15 cellular contexts compared by ENCODE assay signal in the genomic region with DNA sequence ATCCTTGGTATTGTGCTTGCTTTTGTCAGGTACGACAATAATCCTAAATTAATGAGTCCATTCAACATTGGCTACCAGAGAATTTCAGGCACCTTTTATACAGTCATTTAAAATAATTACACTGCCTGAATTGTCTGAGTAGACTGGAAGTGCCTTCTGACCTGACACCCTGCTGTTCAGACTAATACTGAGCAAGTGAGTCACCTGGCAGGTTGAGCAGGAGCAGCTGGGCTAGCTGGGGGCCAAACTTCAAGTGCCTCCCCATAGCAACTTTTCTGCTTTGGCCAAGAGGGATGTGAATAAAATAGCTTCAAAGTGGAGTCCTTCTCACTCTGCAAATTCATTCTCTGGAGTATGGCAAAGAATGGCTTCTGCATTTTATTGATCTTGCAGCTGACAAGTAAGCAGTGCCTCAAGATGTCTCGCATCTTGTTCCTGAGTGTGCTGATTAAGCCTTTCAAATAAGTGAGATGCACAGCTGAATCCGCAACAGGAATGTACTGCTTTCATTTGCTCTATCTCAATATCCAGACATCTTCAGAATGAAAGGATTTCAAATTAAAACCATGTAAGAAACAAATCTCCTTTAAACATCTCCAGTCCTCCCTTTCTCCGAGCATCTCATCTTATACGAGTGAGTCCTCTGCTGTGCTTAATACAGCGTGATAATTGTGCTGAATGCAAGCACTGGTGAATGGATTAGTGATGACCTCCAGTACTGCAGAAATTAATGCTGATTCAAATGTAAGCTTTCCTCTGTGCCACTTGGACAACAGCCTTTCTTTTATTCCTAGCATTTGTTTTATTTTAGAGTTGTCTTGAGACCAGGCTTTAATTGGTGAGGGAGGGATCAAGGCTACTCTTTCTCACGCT.
DNase-seq lines count a peak whose midpoint lies in the region; ATAC-seq, FAIRE-seq and TF ChIP-seq lines count a peak whose summit lies in the region.
"Had no signal": no experiment of that assay in that cellular context is flagged by ENCODE, and none has a peak within 500 bp of the region (broad histone marks: within the 10 kb centered on the region; RNA-seq: fewer than 3 reads in every experiment).

No MANE protein-coding gene starts in this region.

- H3K18ac ChIP-seq in H1 (ENCODE audit: extremely low read depth, low read length), result no peak overlapping the region

- no peak for TF ChIP-seq CTCF in H1 (IDR thresholded peaks at IDR 0.05; ENCODE audit: control extremely low read depth in 1 of 3, insufficient read depth in 1 of 3, low read depth in 1 of 3, low read length in 3 of 3)
- no peak for TF ChIP-seq CTCF in esophagus muscularis mucosa (IDR thresholded peaks at IDR 0.05)

- no peak overlapping the region for H4K8ac ChIP-seq in H1 (ENCODE audit: extremely low read depth, insufficient read depth, low read length)

- no peak overlapping the region for H3K23ac ChIP-seq in H1 (ENCODE audit: insufficient read length)

- no peak overlapping the region for H2BK20ac ChIP-seq in H1 (ENCODE audit: low read length)

- no peak overlapping the region for H3K4me3 ChIP-seq in H1 (ENCODE audit: extremely low read depth in 1 of 4, insufficient read depth in 2 of 4, low read depth in 3 of 4, low read length in 4 of 4)
- H3K4me3 ChIP-seq in CD8-positive, alpha-beta memory T cell (ENCODE audit: low read length), result no peak overlapping the region
- no peak overlapping the region for H3K4me3 ChIP-seq in esophagus muscularis mucosa
- H3K4me3 ChIP-seq: A549, PC-9 had no signal

- WGBS in H1 (ENCODE audit: extremely low coverage in 1 of 2, insufficient coverage in 1 of 2, insufficient read length in 1 of 2, insufficient replicate concordance in 2 of 2, low coverage in 1 of 2, low lambda C conversion rate in 2 of 2, missing lambda C conversion rate in 1 of 2), 2 experiments, result 81% methylated on average over 7 of the region's 7 CpGs; no CpG with 5 or more reads in 1 of the 2 experiments
- WGBS in esophagus muscularis mucosa, result 83% methylated on average over 7 of the region's 7 CpGs

- DNase-seq in NCI-H2107 treated with DMSO at 0.1 percent for 48 hours (lab: John Stamatoyannopoulos, UW; ENCODE audit: unreplicated experiment), result peak; percentile 84
- no peak for DNase-seq in NCI-H2107 (lab: John Stamatoyannopoulos, UW)
- DNase-seq in NCI-H510A treated with DMSO at 0.1 percent for 48 hours (lab: John Stamatoyannopoulos, UW), result peak; percentile 55
- peak; percentile 45 to 51 for DNase-seq in H1 (ENCODE audit: low read depth in 1 of 2, low spot score in 2 of 2)
- peak; percentile 69 for DNase-seq in pons (ENCODE audit: low spot score)
- DNase-seq in CD8-positive, alpha-beta memory T cell, result no peak
- DNase-seq in esophagus muscularis mucosa (ENCODE audit: extremely low spot score), result no peak
- DNase-seq: aorta, left cardiac atrium had no signal

- no peak for TF ChIP-seq EP300 in H1 (IDR thresholded peaks at IDR 0.05; ENCODE audit: borderline replicate concordance in 1 of 2, low read depth in 2 of 2, low read length in 2 of 2)
- no peak for TF ChIP-seq EP300 in esophagus muscularis mucosa (IDR thresholded peaks at IDR 0.05)

- H3K4me3 Mint-ChIP-seq in CD8-positive, alpha-beta memory T cell, result no peak overlapping the region
- H3K4me3 Mint-ChIP-seq: stimulated activated naive CD8-positive, alpha-beta T cell treated with anti-CD3 and anti-CD28 coated beads, Interleukin-15, Interleukin-2, amounts not matched to agents 100 ng/mL and 50 ng/mL, for 24 hours had no signal

- H4K5ac ChIP-seq in H1 (ENCODE audit: insufficient read length, low read depth, low read length), result no peak overlapping the region

- H2BK12ac ChIP-seq in H1 (ENCODE audit: low read depth, low read length), result no peak overlapping the region

- peaks cover 0 to 6% (median 4%) of the 10 kb centered on the region in 5 donors for H3K9me3 Mint-ChIP-seq in CD8-positive, alpha-beta memory T cell
- H3K9me3 Mint-ChIP-seq: stimulated activated naive CD8-positive, alpha-beta T cell treated with anti-CD3 and anti-CD28 coated beads, Interleukin-15, Interleukin-2, amounts not matched to agents 100 ng/mL and 50 ng/mL, for 24 hours had no signal

- H3K79me1 ChIP-seq in H1 (ENCODE audit: low read depth, low read length), result no peaks in the 10 kb centered on the region

- H3K4me1 ChIP-seq in H1 (replicated peaks in 1 of 4; ENCODE audit: control insufficient read depth in 3 of 4, insufficient read depth in 4 of 4, low read length in 3 of 4), result peaks cover 0 to 11% (median 6%) of the 10 kb centered on the region in 4 experiments; a peak in 4 of 7 replicates
- H3K4me1 ChIP-seq in CD8-positive, alpha-beta memory T cell (ENCODE audit: insufficient read depth, low read length), result no peaks in the 10 kb centered on the region
- no peaks in the 10 kb centered on the region for H3K4me1 ChIP-seq in esophagus muscularis mucosa
- H3K4me1 ChIP-seq: A549 had no signal

- no peak overlapping the region for H3K56ac ChIP-seq in H1 (replicated peaks; ENCODE audit: insufficient read length, low read depth, low read length)

- H3K4me1 Mint-ChIP-seq in CD8-positive, alpha-beta memory T cell, result no peaks in the 10 kb centered on the region

- no peak overlapping the region for H4K91ac ChIP-seq in H1 (replicated peaks; ENCODE audit: insufficient read length, low read length)

- POLR2A ChIA-PET in H1 (lab: Charles Lee; ENCODE audit: partially characterized antibody), result no interaction called here
- POLR2A ChIA-PET in CD8-positive, alpha-beta memory T cell (lab: Charles Lee), result no interaction called here

- H3K23me2 ChIP-seq in H1 (ENCODE audit: low read depth, low read length), result no peaks in the 10 kb centered on the region

- H2BK120ac ChIP-seq in H1 (replicated peaks; ENCODE audit: low read depth, low read length), result no peak overlapping the region

- no peak overlapping the region for H3K4ac ChIP-seq in H1 (replicated peaks; ENCODE audit: insufficient read length, low read depth, low read length)

- intact Hi-C loops in esophagus muscularis mucosa (cut with DNase I), result no loop called here

- H2BK15ac ChIP-seq in H1 (ENCODE audit: low read length), result no peak overlapping the region

- no peak overlapping the region for H3K9ac ChIP-seq in H1 (replicated peaks in 1 of 4; ENCODE audit: extremely low read depth in 1 of 4, low read depth in 3 of 4, low read length in 3 of 4)

- H3K27me3 Mint-ChIP-seq in CD8-positive, alpha-beta memory T cell, result no peaks in the 10 kb centered on the region
- H3K27me3 Mint-ChIP-seq: stimulated activated naive CD8-positive, alpha-beta T cell treated with anti-CD3 and anti-CD28 coated beads, Interleukin-15, Interleukin-2, amounts not matched to agents 100 ng/mL and 50 ng/mL, for 24 hours had no signal

- H3K36me3 Mint-ChIP-seq in CD8-positive, alpha-beta memory T cell, result no peaks in the 10 kb centered on the region

- no peak for TF ChIP-seq POLR2A in H1 (IDR thresholded peaks at IDR 0.05; ENCODE audit: control extremely low read depth in 1 of 2, low read depth in 2 of 2, low read length in 2 of 2)
- TF ChIP-seq POLR2A in esophagus muscularis mucosa (IDR thresholded peaks at IDR 0.05; ENCODE audit: low read depth), result no peak

- H3K36me3 ChIP-seq in H1 (ENCODE audit: control insufficient read depth in 2 of 4, insufficient read depth in 4 of 4, low read length in 3 of 4), result no peaks in the 10 kb centered on the region
- no peaks in the 10 kb centered on the region for H3K36me3 ChIP-seq in CD8-positive, alpha-beta memory T cell (ENCODE audit: insufficient read depth, low read length)
- H3K36me3 ChIP-seq in esophagus muscularis mucosa, result no peaks in the 10 kb centered on the region
- H3K36me3 ChIP-seq: neutrophil had no signal

- H4K20me1 ChIP-seq in H1 (replicated peaks in 1 of 2; ENCODE audit: control insufficient read depth in 1 of 2, insufficient read depth in 2 of 2, low read length in 2 of 2), result no peaks in the 10 kb centered on the region

- H3K79me2 ChIP-seq in H1 (ENCODE audit: control insufficient read depth in 1 of 2, insufficient read depth in 2 of 2, low read length in 2 of 2), result no peaks in the 10 kb centered on the region

- H3K27ac ChIP-seq in H1 (ENCODE audit: low read depth, low read length) (no peak overlapping the region), esophagus muscularis mucosa (replicated peaks in 1 of 4) (no peak overlapping the region)
- H3K27ac ChIP-seq in CD8-positive, alpha-beta memory T cell (ENCODE audit: low read depth, low read length), result no peak overlapping the region
- H3K27ac ChIP-seq: A549, neutrophil, PC-9 had no signal

- ATAC-seq in GM18858 (IDR thresholded peaks at IDR 0.05; ENCODE audit: unreplicated experiment), result no peak
- ATAC-seq: left cardiac atrium had no signal

- H3K4me2 ChIP-seq in H1 (ENCODE audit: insufficient read depth in 1 of 2, low read depth in 2 of 2, low read length in 2 of 2), result peak overlapping the region in 1 of 2 experiments; percentile 6; a peak in 1 of 4 replicates
- H3K4me2 ChIP-seq: A549, PC-9 had no signal

- CTCF ChIA-PET in H1 (lab: Charles Lee; ENCODE audit: partially characterized antibody), result interaction anchor here (0.8 kb wide), 1 partner anchor 25 kb away, joined by 3 read pairs; no protein-coding TSS in a partner anchor
- CTCF ChIA-PET in CD8-positive, alpha-beta memory T cell (lab: Charles Lee), result no interaction called here

- no peak overlapping the region for H2BK5ac ChIP-seq in H1 (ENCODE audit: low read depth, low read length)

- H3K27me3 ChIP-seq in H1 (replicated peaks in 1 of 4; ENCODE audit: control insufficient read depth in 3 of 4, extremely low read depth in 1 of 4, insufficient read depth in 3 of 4, low read length in 3 of 4) (no peaks in the 10 kb centered on the region), esophagus muscularis mucosa (no peaks in the 10 kb centered on the region)
- no peaks in the 10 kb centered on the region for H3K27me3 ChIP-seq in CD8-positive, alpha-beta memory T cell (ENCODE audit: insufficient read depth, low read length, poor library complexity, severe bottlenecking)
- H3K27me3 ChIP-seq: neutrophil had no signal

- H3K9me3 ChIP-seq in H1 (ENCODE audit: insufficient read depth in 2 of 2, low read depth in 1 of 2, low read length in 1 of 2) (no peaks in the 10 kb centered on the region), esophagus muscularis mucosa (no peaks in the 10 kb centered on the region)
- no peaks in the 10 kb centered on the region for H3K9me3 ChIP-seq in CD8-positive, alpha-beta memory T cell (ENCODE audit: low read length)
- H3K9me3 ChIP-seq: A549, neutrophil had no signal

- no peak for FAIRE-seq in H1 (lab: Jason Lieb, UNC)
- FAIRE-seq: A549, G401.6 had no signal

- H3K27ac Mint-ChIP-seq in CD8-positive, alpha-beta memory T cell, result no peak overlapping the region
- H3K27ac Mint-ChIP-seq: stimulated activated naive CD8-positive, alpha-beta T cell treated with anti-CD3 and anti-CD28 coated beads, Interleukin-15, Interleukin-2, amounts not matched to agents 100 ng/mL and 50 ng/mL, for 24 hours had no signal

- H2AFZ ChIP-seq in H1 (ENCODE audit: low read length), result no peak overlapping the region
- H2AFZ ChIP-seq: PC-9 had no signal

- TF ChIP-seq RAD21 in H1 (IDR thresholded peaks at IDR 0.05 in 1 of 2, conservative IDR thresholded peaks at IDR 0.05 in 1 of 2; ENCODE audit: low read depth in 2 of 2, low read length in 2 of 2), result no peak

- H3K14ac ChIP-seq in H1 (ENCODE audit: insufficient read length), result no peak overlapping the region

- H2AK5ac ChIP-seq in H1 (ENCODE audit: low read depth, low read length), result no peak overlapping the region

TF ChIP-seq in H1, 55 proteins besides CTCF, POLR2A, EP300 and RAD21 (continues in another document):
- TF ChIP-seq SRF (IDR thresholded peaks at IDR 0.05; ENCODE audit: low read depth, low read length) (no peak), TCF12 (IDR thresholded peaks at IDR 0.05; ENCODE audit: low read depth, low read length) (0 out of 2 replicates have a peak, but pooled peaks have one; percentile 17)

Comparison
In these comparisons a context has a peak if more than half of its experiments do, and no peak if none do; other contexts are left out.
1. DNase-seq: peak in NCI-H2107 treated with DMSO at 0.1 percent for 48 hours (single experiment), NCI-H510A treated with DMSO at 0.1 percent for 48 hours (single experiment), H1 (2 of 2) and pons (single experiment); none in NCI-H2107 (single experiment), CD8-positive, alpha-beta memory T cell (0 of 5) and esophagus muscularis mucosa (single experiment).